In the genomic region with DNA sequence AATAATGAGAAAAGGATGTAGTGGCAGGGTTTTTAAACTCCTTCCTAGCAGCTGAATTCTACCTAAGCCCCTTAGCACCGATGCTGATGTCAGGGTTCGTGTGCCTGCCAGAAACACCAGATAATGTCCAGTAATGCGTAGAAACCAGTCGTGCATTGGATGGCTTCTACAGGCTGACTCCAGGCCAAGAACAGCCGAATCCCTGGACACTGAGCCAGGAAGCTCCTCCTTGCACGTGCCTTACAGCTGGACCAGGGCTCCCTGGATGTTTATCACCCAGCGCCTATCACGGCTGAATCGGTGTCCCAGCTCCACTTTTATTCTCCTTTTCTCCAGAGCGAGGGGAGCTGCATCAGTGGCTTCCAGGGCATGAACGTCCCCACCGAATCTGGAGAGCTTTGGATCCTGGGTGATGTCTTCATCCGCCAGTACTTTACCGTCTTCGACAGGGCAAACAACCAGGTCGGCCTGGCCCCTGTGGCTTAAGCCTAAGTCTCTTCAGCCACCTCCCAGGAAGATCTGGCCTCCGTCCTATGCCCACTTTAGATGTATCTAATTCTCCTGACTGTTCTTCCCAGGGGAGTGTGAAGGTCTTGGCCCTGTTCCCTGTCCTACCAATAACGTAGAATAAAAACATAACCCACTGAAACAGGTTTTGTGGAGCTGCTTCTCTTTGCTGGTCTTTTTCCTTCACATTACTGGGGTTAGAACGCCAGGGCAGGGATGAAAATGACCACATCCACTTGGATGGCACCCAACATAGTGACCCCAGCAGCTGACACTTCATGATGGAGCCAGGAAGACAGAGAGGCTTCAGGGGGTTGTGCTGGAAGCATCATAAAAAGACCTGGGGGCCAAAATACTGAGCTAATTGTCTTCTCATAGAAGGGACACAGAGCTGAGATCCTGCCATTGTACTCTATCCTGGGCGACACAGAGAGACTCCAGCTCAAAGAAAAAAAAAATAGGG, we compare ENCODE assay signal across 15 cellular contexts. TPM values are rescaled to one million over a fixed set of nuclear protein-coding genes. Genes with fewer than 3 reads are reported as not detected.
DNase-seq lines count a peak whose midpoint lies in the region; ATAC-seq and TF ChIP-seq lines count a peak whose summit lies in the region.
"Not testable (repeated sequence)": the region's sequence is repeated elsewhere in the genome, so short reads cannot be mapped to it uniquely, and the experiment has no call there.
"Had no signal": no experiment of that assay in that cellular context is flagged by ENCODE, and none has a peak within 500 bp of the region (broad histone marks: within the 10 kb centered on the region; RNA-seq: fewer than 3 reads in every experiment).

No MANE protein-coding gene starts in this region.

- H4K20me1 ChIP-seq in IMR-90 (ENCODE audit: insufficient read depth, low read length), result not testable (repeated sequence)

- H2BK120ac ChIP-seq in IMR-90 (ENCODE audit: low read depth, low read length), result not testable (repeated sequence)

- H4K91ac ChIP-seq in IMR-90 (ENCODE audit: insufficient read depth, low read depth, low read length), result not testable (repeated sequence)

- not testable (repeated sequence) for H3K27ac ChIP-seq in IMR-90 (ENCODE audit: insufficient read depth, low read length); SJCRH30; ovary; tibial nerve

- peaks cover 15% of the 10 kb centered on the region for H3K27me3 Mint-ChIP-seq in dendritic cell treated with granulocyte-macrophage colony-stimulating factor and Interleukin-4, amounts not matched to agents 40 ng/mL and 50 ng/mL, for 4 days

- not testable (repeated sequence) for H3K4me3 ChIP-seq in AG10803 (ENCODE audit: low read length); IMR-90 (ENCODE audit: insufficient read depth, low read depth, low read length); SJCRH30; fibroblast of villous mesenchyme (ENCODE audit: low read depth, low read length); ovary; tibial nerve

- CTCF ChIA-PET in IMR-90 (lab: Yijun Ruan, JAX), result not testable (repeated sequence)

- not testable (repeated sequence) for H3K9ac ChIP-seq in IMR-90 (ENCODE audit: low read depth, low read length)

- WGBS in IMR-90 (ENCODE audit: extremely low coverage in 2 of 2, insufficient read length in 1 of 2), 2 experiments, result 38% methylated on average over 5 of the region's 20 CpGs; no CpG with 5 or more reads in 1 of the 2 experiments
- WGBS in ovary, 3 donors, result 25 to 37% (median 34%) methylated on average over 20 of the region's 20 CpGs
- 57 to 74% methylated on average over 20 of the region's 20 CpGs for WGBS in tibial nerve, 2 donors

- POLR2A ChIA-PET in IMR-90 (lab: Charles Lee; ENCODE audit: unreplicated experiment), result not testable (repeated sequence)

- H2BK20ac ChIP-seq in IMR-90 (ENCODE audit: low read depth, low read length), result not testable (repeated sequence)

- not testable (repeated sequence) for H3K36me3 Mint-ChIP-seq in dendritic cell treated with granulocyte-macrophage colony-stimulating factor and Interleukin-4, amounts not matched to agents 40 ng/mL and 50 ng/mL, for 4 days (ENCODE audit: low read depth)

- TF ChIP-seq POLR2A in IMR-90 (IDR thresholded peaks at IDR 0.05; ENCODE audit: low read depth, low read length); ovary (IDR thresholded peaks at IDR 0.05); tibial nerve (IDR thresholded peaks at IDR 0.05): not testable (repeated sequence)

- H3K27ac Mint-ChIP-seq in dendritic cell treated with granulocyte-macrophage colony-stimulating factor and Interleukin-4, amounts not matched to agents 40 ng/mL and 50 ng/mL, for 4 days, result peak overlapping the region; percentile 66

- not testable (repeated sequence) for H3K4me1 ChIP-seq in IMR-90 (ENCODE audit: control insufficient read depth, insufficient read depth, low read length); SJCRH30; ovary (ENCODE audit: insufficient read depth); tibial nerve

- TF ChIP-seq RAD21 in IMR-90 (IDR thresholded peaks at IDR 0.05; ENCODE audit: low read length), result not testable (repeated sequence)

- not testable (repeated sequence) for H3K4ac ChIP-seq in IMR-90 (ENCODE audit: low read depth, low read length)

- H3K4me1 Mint-ChIP-seq in dendritic cell treated with granulocyte-macrophage colony-stimulating factor and Interleukin-4, amounts not matched to agents 40 ng/mL and 50 ng/mL, for 4 days (ENCODE audit: low read depth), result peaks cover 27% of the 10 kb centered on the region

- not testable (repeated sequence) for H3K18ac ChIP-seq in IMR-90 (ENCODE audit: low read depth, low read length)

- not testable (repeated sequence) for BruUV-seq in IMR-90 (replicated peaks; lab: Mats Ljungman, UMichigan)

- H3K36me3 ChIP-seq in IMR-90 (ENCODE audit: control insufficient read depth, insufficient read depth, low read length); SJCRH30; ovary; tibial nerve: not testable (repeated sequence)

- not testable (repeated sequence) for H3K79me1 ChIP-seq in IMR-90 (ENCODE audit: low read depth in 1 of 2, low read length in 2 of 2)

- H3K9me1 ChIP-seq in IMR-90 (ENCODE audit: insufficient read depth, low read length), result not testable (repeated sequence)

- intact Hi-C loops in IMR-90 (cut with micrococcal nuclease); left ventricle myocardium superior (cut with micrococcal nuclease): not testable (repeated sequence)
- intact Hi-C loops in dendritic cell treated with granulocyte-macrophage colony-stimulating factor and Interleukin-4, amounts not matched to agents 40 ng/mL and 50 ng/mL, for 4 days (cut with micrococcal nuclease), result loop anchor here (10.0 kb wide), 3 partner anchors 54 to 134 kb away; partner anchors contain the start of genes DDB1 and TKFC
- intact Hi-C loops in ovary (cut with DNase I), result loop anchor here in 2 of 4 donors (10.0 kb wide), 2 partner anchors 134 to 144 kb away; partner anchors contain the start of gene TMEM216 (in 1 of the 2)

- H2BK15ac ChIP-seq in IMR-90 (ENCODE audit: low read depth, low read length), result not testable (repeated sequence)

- not testable (repeated sequence) for H2AFZ ChIP-seq in IMR-90 (replicated peaks; ENCODE audit: low read length, poor library complexity)

- not testable (repeated sequence) for H3K14ac ChIP-seq in IMR-90 (replicated peaks; ENCODE audit: low read depth, low read length)

- in situ Hi-C loops in IMR-90 (cut with MboI; ENCODE audit: low sequenced_read_pairs), result not testable (repeated sequence)

- not testable (repeated sequence) for TF ChIP-seq EP300 in ovary (IDR thresholded peaks at IDR 0.05); tibial nerve (IDR thresholded peaks at IDR 0.05)

- H3K4me2 ChIP-seq in IMR-90 (ENCODE audit: low read depth, low read length), result not testable (repeated sequence)

- not testable (repeated sequence) for H2AK9ac ChIP-seq in IMR-90 (replicated peaks; ENCODE audit: low read depth, low read length, poor library complexity)

- H2AK5ac ChIP-seq in IMR-90 (ENCODE audit: low read depth, low read length), result not testable (repeated sequence)

- H3K9me3 ChIP-seq in IMR-90 (ENCODE audit: control insufficient read depth, insufficient read depth, low read length); SJCRH30 (replicated peaks); ovary; tibial nerve: not testable (repeated sequence)

- H4K8ac ChIP-seq in IMR-90 (ENCODE audit: low read depth in 2 of 2, low read length in 2 of 2), result not testable (repeated sequence)

- not testable (repeated sequence) for TF ChIP-seq CTCF in AG10803 (conservative IDR thresholded peaks at IDR 0.05; ENCODE audit: low read length); IMR-90 (conservative IDR thresholded peaks at IDR 0.05; ENCODE audit: low read depth, low read length); fibroblast of villous mesenchyme (IDR thresholded peaks at IDR 0.05; ENCODE audit: insufficient read depth, low read depth, low read length); ovary (IDR thresholded peaks at IDR 0.05); tibial nerve (IDR thresholded peaks at IDR 0.05)

- not testable (repeated sequence) for H3K9me3 Mint-ChIP-seq in dendritic cell treated with granulocyte-macrophage colony-stimulating factor and Interleukin-4, amounts not matched to agents 40 ng/mL and 50 ng/mL, for 4 days

- H3K4me3 Mint-ChIP-seq in dendritic cell treated with granulocyte-macrophage colony-stimulating factor and Interleukin-4, amounts not matched to agents 40 ng/mL and 50 ng/mL, for 4 days, result not testable (repeated sequence)

- not testable (repeated sequence) for ATAC-seq in IMR-90 (ENCODE audit: low read depth)
- ATAC-seq in left ventricle myocardium superior, result peak; percentile 73

- H3K27me3 ChIP-seq in IMR-90 (ENCODE audit: control insufficient read depth, insufficient read depth, low read length); SJCRH30; ovary; tibial nerve: not testable (repeated sequence)

- DNase-seq in AG10803 (ENCODE audit: low read depth), result peak; percentile 4
- DNase-seq in IMR-90, result peak; percentile 17
- DNase-seq in SJCRH30, result peak; percentile 31 to 44
- peak; percentile 26 for DNase-seq in fibroblast of villous mesenchyme (ENCODE audit: low read depth)
- DNase-seq in left ventricle myocardium superior, result peak; percentile 70
- peak; percentile 54 to 82 (median 57) for DNase-seq in ovary
- DNase-seq in tibial nerve (ENCODE audit: low spot score in 2 of 2), result peak; percentile 20 to 26

- not testable (repeated sequence) for H2BK5ac ChIP-seq in IMR-90 (ENCODE audit: low read depth, low read length, poor library complexity, severe bottlenecking)

- not testable (repeated sequence) for H4K5ac ChIP-seq in IMR-90 (ENCODE audit: low read depth, low read length)

- dilution Hi-C loops in IMR-90 (cut with HindIII; ENCODE audit: low sequenced_read_pairs, unreplicated experiment), result not testable (repeated sequence)

- not testable (repeated sequence) for H3K23ac ChIP-seq in IMR-90 (ENCODE audit: low read depth, low read length)

- not testable (repeated sequence) for H3K56ac ChIP-seq in IMR-90 (ENCODE audit: extremely low read depth, insufficient read depth, low read length)

RNA-seq across cellular contexts. Expression of gene PGA5, which starts 10.1 kb away (rescaled TPM):
- total RNA-seq in IMR-90 (2012; rRNA removed), result not detected in 2 replicates
- polyA plus RNA-seq in IMR-90 (2012; rRNA removed), result 0.17 TPM in 1 of 2 replicates, not detected in the other
- polyA plus RNA-seq in IMR-90 (2012; cell fraction: cytosol; rRNA removed), result 0.14 TPM in 1 of 2 replicates, not detected in the other
- polyA plus RNA-seq in IMR-90 (2012; cell fraction: nucleus; rRNA removed; ENCODE audit: low replicate concordance), result 0.04 TPM in 1 of 2 replicates, not detected in the other
- total RNA-seq in SJCRH30 (2014; rRNA removed; shearing (Covaris generic)), result not detected in 2 replicates
- not detected in 2 replicates for total RNA-seq in fibroblast of villous mesenchyme
- 0.40 TPM for total RNA-seq in left ventricle myocardium superior
- 1 to 10 TPM in 1 of 7 donors, under 1 TPM in 2, not detected in 4; 0.69 to 1.7 (median 0.94) TPM for total RNA-seq in ovary
- 1 to 10 TPM in 1 of 2 donors, under 1 TPM in 1; 0.27 to 1.1 TPM for polyA plus RNA-seq in ovary
- total RNA-seq in tibial nerve, result 1 to 10 TPM in 1 of 4 donors, not detected in 3; 3.6 TPM
- total RNA-seq: CD4-positive, alpha-beta memory T cell; GM12878; GM23248; HT-29; M059J; SK-MEL-5 had no signal
- polyA plus RNA-seq: CD4-positive, alpha-beta memory T cell; GM12878; GM23248 had no signal

RNA-seq across cellular contexts. Expression of gene PGA4, which starts 28.9 kb away (rescaled TPM):
- total RNA-seq in IMR-90 (2012; rRNA removed) (not detected in 2 replicates), fibroblast of villous mesenchyme (not detected in 2 replicates), left ventricle myocardium superior (0.47 TPM), ovary (1 to 10 TPM in 3 of 7 donors, under 1 TPM in 1, not detected in 3; 0.45 to 9.3 (median 1.4) TPM), tibial nerve (10 to 100 TPM in 1 of 4 donors, 1 to 10 TPM in 2, not detected in 1; 2.2 to 10.5 (median 8.6) TPM)
- polyA plus RNA-seq in IMR-90 (2012; rRNA removed) (not detected in 2 replicates), ovary (1 to 10 TPM in 1 of 2 donors, under 1 TPM in 1; 0.87 to 1.7 TPM)
- 0.16 TPM in 1 of 2 replicates, not detected in the other for polyA plus RNA-seq in IMR-90 (2012; cell fraction: cytosol; rRNA removed)
- 0.07 TPM in 1 of 2 replicates, not detected in the other for polyA plus RNA-seq in IMR-90 (2012; cell fraction: nucleus; rRNA removed; ENCODE audit: low replicate concordance)
- not detected in 2 replicates for total RNA-seq in SJCRH30 (2014; rRNA removed; shearing (Covaris generic))
- total RNA-seq: CD4-positive, alpha-beta memory T cell; GM12878; GM23248; HT-29; M059J; SK-MEL-5 had no signal
- polyA plus RNA-seq: CD4-positive, alpha-beta memory T cell; GM12878 had no signal

RNA-seq across cellular contexts. Expression of gene VWCE, which starts 44.0 kb away (rescaled TPM):
- total RNA-seq in IMR-90 (2012; rRNA removed) (under 0.01 and 0.28 TPM in 2 replicates), fibroblast of villous mesenchyme (1.3 and 2.2 TPM in 2 replicates), left ventricle myocardium superior (0.94 TPM), ovary (10 to 100 TPM in 6 of 7 donors, 1 to 10 TPM in 1; 9.4 to 39.9 (median 17.2) TPM), tibial nerve (1 to 10 TPM; 1.3 to 6.3 (median 4.3) TPM)
- polyA plus RNA-seq in IMR-90 (2012; rRNA removed) (1.1 and 1.7 TPM in 2 replicates), ovary (1 to 10 TPM; 1.9 to 6.9 TPM)
- 0.37 and 0.81 TPM in 2 replicates for polyA plus RNA-seq in IMR-90 (2012; cell fraction: cytosol; rRNA removed)
- polyA plus RNA-seq in IMR-90 (2012; cell fraction: nucleus; rRNA removed; ENCODE audit: low replicate concordance), result 11.2 and 17.0 TPM in 2 replicates
- total RNA-seq in SJCRH30 (2014; rRNA removed; shearing (Covaris generic)), result 0.06 and 0.18 TPM in 2 replicates
- total RNA-seq: HT-29, M059J had no signal
- polyA plus RNA-seq: CD4-positive, alpha-beta memory T cell had no signal

RNA-seq across cellular contexts. Expression of gene PGA3, which starts 47.8 kb away (rescaled TPM):
- 0.18 TPM in 1 of 2 replicates, not detected in the other for total RNA-seq in IMR-90 (2012; rRNA removed)
- not detected in 2 replicates for polyA plus RNA-seq in IMR-90 (2012; rRNA removed)
- polyA plus RNA-seq in IMR-90 (2012; cell fraction: cytosol; rRNA removed), result 0.10 TPM in 1 of 2 replicates, not detected in the other
- polyA plus RNA-seq in IMR-90 (2012; cell fraction: nucleus; rRNA removed; ENCODE audit: low replicate concordance), result not detected in 2 replicates
- total RNA-seq in SJCRH30 (2014; rRNA removed; shearing (Covaris generic)), result not detected in 2 replicates
- total RNA-seq in fibroblast of villous mesenchyme, result 0.64 TPM in 1 of 2 replicates, not detected in the other
- total RNA-seq in left ventricle myocardium superior, result not detected
- 1 to 10 TPM in 3 of 7 donors, under 1 TPM in 2, not detected in 2; 0.38 to 4.3 (median 1.0) TPM for total RNA-seq in ovary
- polyA plus RNA-seq in ovary, result 1 to 10 TPM in 1 of 2 donors, under 1 TPM in 1; 0.43 to 1.5 TPM
- total RNA-seq in tibial nerve, result 10 to 100 TPM in 1 of 4 donors, 1 to 10 TPM in 1, not detected in 2; 1.5 to 11.1 TPM
- total RNA-seq: CD4-positive, alpha-beta memory T cell; GM12878; GM23248; H7; HT-29; M059J; SK-MEL-5 had no signal
- polyA plus RNA-seq: CD4-positive, alpha-beta memory T cell; GM12878; GM23248 had no signal

Comparison
In these comparisons a context has a peak if more than half of its experiments do, and no peak if none do; other contexts are left out.
1. DNase-seq: peak in every context shown above with its lines; median percentile 70 in left ventricle myocardium superior; 57 in ovary; 38 in SJCRH30; 26 in fibroblast of villous mesenchyme; 23 in tibial nerve; 17 in IMR-90; 4 in AG10803.